In genomic region chr6:13671742-13672141, GRCh38 we compare ENCODE assay signal across 35 cellular contexts. TPM values are rescaled to one million over a fixed set of nuclear protein-coding genes. Genes with fewer than 3 reads are reported as not detected.
A peak's percentile ranks its signal among the peaks of the same experiment; 100 is the strongest.
DNase-seq lines count a peak whose midpoint lies in the region; ATAC-seq and TF ChIP-seq lines count a peak whose summit lies in the region.
"Had no signal": no experiment of that assay in that cellular context is flagged by ENCODE, and none has a peak within 500 bp of the region (broad histone marks: within the 10 kb centered on the region; RNA-seq: fewer than 3 reads in every experiment).

No MANE protein-coding gene starts in this region.

- peaks cover 77% of the 10 kb centered on the region for H3K4me1 Mint-ChIP-seq in activated naive CD8-positive, alpha-beta T cell (ENCODE audit: low read depth)
- H3K4me1 Mint-ChIP-seq in activated naive CD8-positive, alpha-beta T cell treated with anti-CD3 and anti-CD28 coated beads for 36 hours, result peaks cover 66% of the 10 kb centered on the region
- H3K4me1 Mint-ChIP-seq in WTC11, result peaks cover 44% of the 10 kb centered on the region
- H3K4me1 Mint-ChIP-seq in stimulated activated effector memory CD8-positive, alpha-beta T cell treated with anti-CD3 and anti-CD28 coated beads, Interleukin-12 subunit alpha, Interleukin-12 subunit beta, amount 100 ng/mL, for 72 hours, result peaks cover 73% of the 10 kb centered on the region
- H3K4me1 Mint-ChIP-seq: nephron had no signal

- H3K4me1 ChIP-seq in HUES64 (ENCODE audit: insufficient read depth, low read length), result peaks cover 25% of the 10 kb centered on the region
- H3K4me1 ChIP-seq: BE2C, breast epithelium, HAP-1, testis, uterus had no signal

- no peaks in the 10 kb centered on the region for H3K36me3 ChIP-seq in HUES64 (ENCODE audit: insufficient read depth, low read length)
- H3K36me3 ChIP-seq: BE2C, breast epithelium, HAP-1, pancreas, uterus had no signal

- no peaks in the 10 kb centered on the region for H3K27me3 ChIP-seq in HUES64 (ENCODE audit: insufficient read depth, low read length)
- H3K27me3 ChIP-seq: BE2C, breast epithelium, pancreas, testis, uterus had no signal

- CTCF ChIA-PET in WTC11 (lab: Charles Lee), result interaction anchor here (0.6 to 2.6 kb wide), 3 partner anchors 47 to 336 kb away, joined by 3 to 9 read pairs (median 3); partner anchors contain the start of gene NOL7

- POLR2A ChIA-PET in WTC11 (lab: Charles Lee), result no interaction called here

- H3K27me3 Mint-ChIP-seq in activated naive CD8-positive, alpha-beta T cell, result no peaks in the 10 kb centered on the region
- no peaks in the 10 kb centered on the region for H3K27me3 Mint-ChIP-seq in activated naive CD8-positive, alpha-beta T cell treated with anti-CD3 and anti-CD28 coated beads for 36 hours
- H3K27me3 Mint-ChIP-seq in WTC11 (ENCODE audit: low read depth), result no peaks in the 10 kb centered on the region
- H3K27me3 Mint-ChIP-seq: activated CD4-positive, alpha-beta memory T cell treated with anti-CD3 and anti-CD28 coated beads for 36 hours; activated naive CD4-positive, alpha-beta T cell treated with anti-CD3 and anti-CD28 coated beads, Interleukin-2, amount 50 U/mL, for 24 hours had no signal

- H3K27ac Mint-ChIP-seq in activated naive CD8-positive, alpha-beta T cell, result peak overlapping the region; percentile 30
- H3K27ac Mint-ChIP-seq in activated naive CD8-positive, alpha-beta T cell treated with anti-CD3 and anti-CD28 coated beads for 36 hours, result no peak overlapping the region
- peak overlapping the region; percentile 10; the same call in 1 of the 2 replicates for H3K27ac Mint-ChIP-seq in WTC11
- peak overlapping the region; percentile 23 for H3K27ac Mint-ChIP-seq in stimulated activated effector memory CD8-positive, alpha-beta T cell treated with anti-CD3 and anti-CD28 coated beads, Interleukin-12 subunit alpha, Interleukin-12 subunit beta, amount 100 ng/mL, for 72 hours
- H3K27ac Mint-ChIP-seq: activated CD4-positive, alpha-beta memory T cell treated with anti-CD3 and anti-CD28 coated beads for 36 hours; activated naive CD4-positive, alpha-beta T cell treated with anti-CD3 and anti-CD28 coated beads, Interleukin-2, amount 50 U/mL, for 24 hours; T-helper 1 cell treated with Interleukin-12 subunit alpha and Interleukin-12 subunit beta and Interleukin-4 antibody, amounts not matched to agents 30 μg/mL and 1 μg/mL, for 36 hours had no signal

- peaks cover 24% of the 10 kb centered on the region for H3K36me3 Mint-ChIP-seq in activated naive CD8-positive, alpha-beta T cell
- peaks cover 52% of the 10 kb centered on the region for H3K36me3 Mint-ChIP-seq in activated naive CD8-positive, alpha-beta T cell treated with anti-CD3 and anti-CD28 coated beads for 36 hours
- H3K36me3 Mint-ChIP-seq in WTC11, result peaks cover 9% of the 10 kb centered on the region
- H3K36me3 Mint-ChIP-seq in stimulated activated effector memory CD8-positive, alpha-beta T cell treated with anti-CD3 and anti-CD28 coated beads, Interleukin-12 subunit alpha, Interleukin-12 subunit beta, amount 100 ng/mL, for 72 hours, result no peaks in the 10 kb centered on the region

- TF ChIP-seq CTCF in WTC11 (IDR thresholded peaks at IDR 0.05), result no peak

- 100% methylated on average over 1 of the region's 1 CpG for WGBS in HUES64

- H3K27ac ChIP-seq in HUES64 (ENCODE audit: low read depth, low read length), result 0 out of 2 replicates have a peak overlapping the region, but pooled peaks have one; percentile 6
- H3K27ac ChIP-seq: breast epithelium, epithelial cell of prostate, RWPE1, testis, uterus had no signal

- no peak overlapping the region for H3K9ac ChIP-seq in HUES64 (ENCODE audit: low read depth, low read length)

- ATAC-seq in WTC11 (no peak), HG02885 (IDR thresholded peaks at IDR 0.05; ENCODE audit: poor library complexity, unreplicated experiment) (no peak), HG02678 (IDR thresholded peaks at IDR 0.05; ENCODE audit: unreplicated experiment) (no peak)
- ATAC-seq in stimulated activated effector memory CD8-positive, alpha-beta T cell treated with anti-CD3 and anti-CD28 coated beads, Interleukin-12 subunit alpha, Interleukin-12 subunit beta, amount 100 ng/mL, for 72 hours, result no peak
- ATAC-seq: activated CD4-positive, CD25-positive, alpha-beta regulatory T cell treated with anti-CD3 and anti-CD28 coated beads, Interleukin-2, amount 50 U/mL, for 24 hours; left colon; mucosa of descending colon had no signal

- H3K9me3 Mint-ChIP-seq in activated naive CD8-positive, alpha-beta T cell (ENCODE audit: low read depth), result peaks cover 10% of the 10 kb centered on the region
- peaks cover 20% of the 10 kb centered on the region for H3K9me3 Mint-ChIP-seq in activated naive CD8-positive, alpha-beta T cell treated with anti-CD3 and anti-CD28 coated beads for 36 hours
- peaks cover 6% of the 10 kb centered on the region for H3K9me3 Mint-ChIP-seq in WTC11
- H3K9me3 Mint-ChIP-seq in stimulated activated effector memory CD8-positive, alpha-beta T cell treated with anti-CD3 and anti-CD28 coated beads, Interleukin-12 subunit alpha, Interleukin-12 subunit beta, amount 100 ng/mL, for 72 hours, result peaks cover 5% of the 10 kb centered on the region

- DNase-seq in activated naive CD8-positive, alpha-beta T cell treated with anti-CD3 and anti-CD28 coated beads for 36 hours, result no peak
- DNase-seq in WTC11 (ENCODE audit: low spot score) (no peak), NCI-H2196 treated with DMSO at 0.1 percent for 48 hours (lab: John Stamatoyannopoulos, UW; ENCODE audit: unreplicated experiment) (no peak)
- DNase-seq in stimulated activated effector memory CD8-positive, alpha-beta T cell treated with anti-CD3 and anti-CD28 coated beads, Interleukin-12 subunit alpha, Interleukin-12 subunit beta, amount 100 ng/mL, for 72 hours (ENCODE audit: low spot score in 2 of 2), result no peak
- DNase-seq: ACHN; activated CD4-positive, alpha-beta memory T cell treated with anti-CD3 and anti-CD28 coated beads for 36 hours; activated CD8-positive, alpha-beta memory T cell treated with anti-CD3 and anti-CD28 coated beads, Interleukin-2, amount 50 U/mL, for 48 hours; anterior cingulate cortex; BE2C; effector CD4-positive, alpha-beta T cell; EL; hypothalamus; left colon; mucosa of descending colon; NCI-H1092; NCI-H1694; NCI-H82; pancreas; retina; small intestine; stimulated activated naive CD4-positive, alpha-beta T cell treated with Interleukin-2 at 50 U/mL for 16 hours; testis; uterus had no signal

- H3K9me3 ChIP-seq in HUES64 (ENCODE audit: insufficient read depth, low read depth, low read length), result peaks cover 4% of the 10 kb centered on the region; the same call in 1 of the 2 replicates
- H3K9me3 ChIP-seq: BE2C, HAP-1, pancreas, testis had no signal

- H3K4me3 Mint-ChIP-seq in activated naive CD8-positive, alpha-beta T cell, result peak overlapping the region; percentile 6
- H3K4me3 Mint-ChIP-seq in activated naive CD8-positive, alpha-beta T cell treated with anti-CD3 and anti-CD28 coated beads for 36 hours, result no peak overlapping the region
- no peak overlapping the region for H3K4me3 Mint-ChIP-seq in WTC11
- no peak overlapping the region for H3K4me3 Mint-ChIP-seq in stimulated activated effector memory CD8-positive, alpha-beta T cell treated with anti-CD3 and anti-CD28 coated beads, Interleukin-12 subunit alpha, Interleukin-12 subunit beta, amount 100 ng/mL, for 72 hours
- H3K4me3 Mint-ChIP-seq: activated CD4-positive, alpha-beta memory T cell treated with anti-CD3 and anti-CD28 coated beads for 36 hours; nephron; T-helper 1 cell treated with Interleukin-12 subunit alpha and Interleukin-12 subunit beta and Interleukin-4 antibody, amounts not matched to agents 30 μg/mL and 1 μg/mL, for 36 hours had no signal

- H3K4me3 ChIP-seq in HUES64 (ENCODE audit: low read length), result no peak overlapping the region
- H3K4me3 ChIP-seq: breast epithelium, HAP-1, mucosa of descending colon, pancreas, testis, uterus had no signal

TF ChIP-seq in WTC11, 78 proteins besides CTCF, POLR2A, EP300 and RAD21 (continues in another document):
- TF ChIP-seq, protein P1, sequence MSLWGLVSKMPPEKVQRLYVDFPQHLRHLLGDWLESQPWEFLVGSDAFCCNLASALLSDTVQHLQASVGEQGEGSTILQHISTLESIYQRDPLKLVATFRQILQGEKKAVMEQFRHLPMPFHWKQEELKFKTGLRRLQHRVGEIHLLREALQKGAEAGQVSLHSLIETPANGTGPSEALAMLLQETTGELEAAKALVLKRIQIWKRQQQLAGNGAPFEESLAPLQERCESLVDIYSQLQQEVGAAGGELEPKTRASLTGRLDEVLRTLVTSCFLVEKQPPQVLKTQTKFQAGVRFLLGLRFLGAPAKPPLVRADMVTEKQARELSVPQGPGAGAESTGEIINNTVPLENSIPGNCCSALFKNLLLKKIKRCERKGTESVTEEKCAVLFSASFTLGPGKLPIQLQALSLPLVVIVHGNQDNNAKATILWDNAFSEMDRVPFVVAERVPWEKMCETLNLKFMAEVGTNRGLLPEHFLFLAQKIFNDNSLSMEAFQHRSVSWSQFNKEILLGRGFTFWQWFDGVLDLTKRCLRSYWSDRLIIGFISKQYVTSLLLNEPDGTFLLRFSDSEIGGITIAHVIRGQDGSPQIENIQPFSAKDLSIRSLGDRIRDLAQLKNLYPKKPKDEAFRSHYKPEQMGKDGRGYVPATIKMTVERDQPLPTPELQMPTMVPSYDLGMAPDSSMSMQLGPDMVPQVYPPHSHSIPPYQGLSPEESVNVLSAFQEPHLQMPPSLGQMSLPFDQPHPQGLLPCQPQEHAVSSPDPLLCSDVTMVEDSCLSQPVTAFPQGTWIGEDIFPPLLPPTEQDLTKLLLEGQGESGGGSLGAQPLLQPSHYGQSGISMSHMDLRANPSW (CRISPR knock-in tag; conservative IDR thresholded peaks at IDR 0.05; ENCODE audit: low read depth), result no peak
- no peak for TF ChIP-seq ZNF232 (CRISPR knock-in tag; IDR thresholded peaks at IDR 0.05)
- no peak for TF ChIP-seq ZNF219 (CRISPR knock-in tag; IDR thresholded peaks at IDR 0.05; ENCODE audit: borderline replicate concordance)
- TF ChIP-seq NFATC4 (CRISPR knock-in tag; IDR thresholded peaks at IDR 0.05), result no peak
- TF ChIP-seq, protein P2, sequence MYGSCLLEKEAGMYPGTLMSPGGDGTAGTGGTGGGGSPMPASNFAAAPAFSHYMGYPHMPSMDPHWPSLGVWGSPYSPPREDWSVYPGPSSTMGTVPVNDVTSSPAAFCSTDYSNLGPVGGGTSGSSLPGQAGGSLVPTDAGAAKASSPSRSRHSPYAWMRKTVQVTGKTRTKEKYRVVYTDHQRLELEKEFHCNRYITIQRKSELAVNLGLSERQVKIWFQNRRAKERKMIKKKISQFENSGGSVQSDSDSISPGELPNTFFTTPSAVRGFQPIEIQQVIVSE (CRISPR knock-in tag; IDR thresholded peaks at IDR 0.05; ENCODE audit: borderline replicate concordance), result no peak

RNA-seq across cellular contexts. Expression of gene RANBP9, which starts 39.9 kb away (rescaled TPM):
- 10 to 100 TPM; 54.9 to 56.5 TPM for total RNA-seq in activated naive CD8-positive, alpha-beta T cell treated with anti-CD3 and anti-CD28 coated beads for 36 hours
- polyA plus RNA-seq in HUES64 (2013, experiment 1 of 2), result 25.1 TPM
- polyA plus RNA-seq in HUES64 (2013, experiment 2 of 2), result 29.7 TPM
- total RNA-seq in WTC11 (2021), result 31.5 to 33.4 TPM (median 33.4 TPM) in 3 replicates

RNA-seq across cellular contexts. Expression of gene NOL7, which starts 56.6 kb away (rescaled TPM):
- total RNA-seq in activated naive CD8-positive, alpha-beta T cell treated with anti-CD3 and anti-CD28 coated beads for 36 hours, result 100 to 1,000 TPM; 121 to 123 TPM
- polyA plus RNA-seq in HUES64 (2013, experiment 1 of 2), result 85.6 TPM
- polyA plus RNA-seq in HUES64 (2013, experiment 2 of 2), result 81.4 TPM
- 65.3 to 76.1 TPM (median 66.5 TPM) in 3 replicates for total RNA-seq in WTC11 (2021)
